19 cellular contexts compared by ENCODE assay signal in genomic region chr3:65497846-65498245, GRCh38.
DNase-seq lines count a peak whose midpoint lies in the region; ATAC-seq and TF ChIP-seq lines count a peak whose summit lies in the region.
"Had no signal": no experiment of that assay in that cellular context is flagged by ENCODE, and none has a peak within 500 bp of the region (broad histone marks: within the 10 kb centered on the region; RNA-seq: fewer than 3 reads in every experiment).

No MANE protein-coding gene starts in this region.

- H3K36me3 ChIP-seq in left lung: no peaks in the 10 kb centered on the region
- H3K36me3 ChIP-seq: brain microvascular endothelial cell had no signal

- in situ Hi-C loops in G401 (cut with HindIII; ENCODE audit: low sequenced_read_pairs): no loop called here

- DNase-seq in G401 (ENCODE audit: low spot score) (peak; percentile 98), NCI-H345 (lab: John Stamatoyannopoulos, UW) (peak; percentile 32), ecto neural progenitor cell (ENCODE audit: low spot score) (peak; percentile 53), pons (ENCODE audit: low spot score) (peak; percentile 37), left lung (no peak)
- no peak for DNase-seq in stimulated activated effector memory CD8-positive, alpha-beta T cell treated with anti-CD3 and anti-CD28 coated beads, Interleukin-12 subunit alpha, Interleukin-12 subunit beta, amount 100 ng/mL, for 72 hours (ENCODE audit: low spot score in 2 of 2)
- DNase-seq: activated CD4-positive, alpha-beta T cell treated with anti-CD3 and anti-CD28 coated beads for 4 hours; activated CD8-positive, alpha-beta memory T cell treated with anti-CD3 and anti-CD28 coated beads, Interleukin-2, amount 50 U/mL, for 48 hours; activated naive CD4-positive, alpha-beta T cell treated with anti-CD3 and anti-CD28 coated beads, Interleukin-2, amount 10 ng/mL, durations not matched to agents 7 days and 5 days; brain microvascular endothelial cell; effector memory CD8-positive, alpha-beta T cell; HFFc6; NCI-H1048; SHP77 treated with DMSO at 0.1 percent for 48 hours; stimulated activated naive B cell treated with anti-CD40 and anti-IgM and Interleukin-4, amounts not matched to agents 10 μg/mL and 1 μg/mL and 100 μg/mL, for 72 hours; T1000 had no signal

- no peaks in the 10 kb centered on the region for H3K4me1 Mint-ChIP-seq in stimulated activated effector memory CD8-positive, alpha-beta T cell treated with anti-CD3 and anti-CD28 coated beads, Interleukin-12 subunit alpha, Interleukin-12 subunit beta, amount 100 ng/mL, for 72 hours
- H3K4me1 Mint-ChIP-seq: activated naive CD4-positive, alpha-beta T cell treated with anti-CD3 and anti-CD28 coated beads, Interleukin-2, amount 10 ng/mL, durations not matched to agents 7 days and 5 days; stimulated activated naive B cell treated with anti-CD40 and anti-IgM and Interleukin-4, amounts not matched to agents 10 μg/mL and 1 μg/mL and 100 μg/mL, for 72 hours had no signal

- TF ChIP-seq CTCF in left lung (IDR thresholded peaks at IDR 0.05): no peak

- H3K9me3 Mint-ChIP-seq in stimulated activated effector memory CD8-positive, alpha-beta T cell treated with anti-CD3 and anti-CD28 coated beads, Interleukin-12 subunit alpha, Interleukin-12 subunit beta, amount 100 ng/mL, for 72 hours: peaks cover 13% of the 10 kb centered on the region
- H3K9me3 Mint-ChIP-seq: HFFc6 had no signal

- ATAC-seq in left lung (no peak), GM18909 (IDR thresholded peaks at IDR 0.05; ENCODE audit: poor library complexity, unreplicated experiment) (no peak)
- ATAC-seq in stimulated activated effector memory CD8-positive, alpha-beta T cell treated with anti-CD3 and anti-CD28 coated beads, Interleukin-12 subunit alpha, Interleukin-12 subunit beta, amount 100 ng/mL, for 72 hours: no peak
- ATAC-seq: effector memory CD8-positive, alpha-beta T cell; stimulated activated naive B cell treated with anti-CD40 and anti-IgM and Interleukin-4, amounts not matched to agents 10 μg/mL and 1 μg/mL and 100 μg/mL, for 72 hours had no signal

- no peak overlapping the region for H3K27ac Mint-ChIP-seq in stimulated activated effector memory CD8-positive, alpha-beta T cell treated with anti-CD3 and anti-CD28 coated beads, Interleukin-12 subunit alpha, Interleukin-12 subunit beta, amount 100 ng/mL, for 72 hours
- H3K27ac Mint-ChIP-seq: activated naive CD4-positive, alpha-beta T cell treated with anti-CD3 and anti-CD28 coated beads, Interleukin-2, amount 10 ng/mL, durations not matched to agents 7 days and 5 days; effector memory CD8-positive, alpha-beta T cell; HFFc6; stimulated activated naive B cell treated with anti-CD40 and anti-IgM and Interleukin-4, amounts not matched to agents 10 μg/mL and 1 μg/mL and 100 μg/mL, for 72 hours had no signal

- H3K27me3 ChIP-seq in left lung: no peaks in the 10 kb centered on the region
- H3K27me3 ChIP-seq: brain microvascular endothelial cell had no signal

- H3K4me3 Mint-ChIP-seq in stimulated activated effector memory CD8-positive, alpha-beta T cell treated with anti-CD3 and anti-CD28 coated beads, Interleukin-12 subunit alpha, Interleukin-12 subunit beta, amount 100 ng/mL, for 72 hours: no peak overlapping the region
- H3K4me3 Mint-ChIP-seq: activated naive CD4-positive, alpha-beta T cell treated with anti-CD3 and anti-CD28 coated beads, Interleukin-2, amount 10 ng/mL, durations not matched to agents 7 days and 5 days; effector memory CD8-positive, alpha-beta T cell; HFFc6; stimulated activated naive B cell treated with anti-CD40 and anti-IgM and Interleukin-4, amounts not matched to agents 10 μg/mL and 1 μg/mL and 100 μg/mL, for 72 hours had no signal

- no peak overlapping the region for H3K27ac ChIP-seq in left lung
- H3K27ac ChIP-seq: brain microvascular endothelial cell, C4-2B had no signal

- H3K4me3 ChIP-seq in left lung: no peak overlapping the region
- H3K4me3 ChIP-seq: skin epidermis had no signal

- H3K4me1 ChIP-seq in left lung: no peaks in the 10 kb centered on the region

- intact Hi-C loops in left lung (cut with DNase I): no loop called here

- no peaks in the 10 kb centered on the region for H3K9me3 ChIP-seq in left lung

- no peaks in the 10 kb centered on the region for H3K36me3 Mint-ChIP-seq in stimulated activated effector memory CD8-positive, alpha-beta T cell treated with anti-CD3 and anti-CD28 coated beads, Interleukin-12 subunit alpha, Interleukin-12 subunit beta, amount 100 ng/mL, for 72 hours
- H3K36me3 Mint-ChIP-seq: activated naive CD4-positive, alpha-beta T cell treated with anti-CD3 and anti-CD28 coated beads, Interleukin-2, amount 10 ng/mL, durations not matched to agents 7 days and 5 days; stimulated activated naive B cell treated with anti-CD40 and anti-IgM and Interleukin-4, amounts not matched to agents 10 μg/mL and 1 μg/mL and 100 μg/mL, for 72 hours had no signal

Comparison
In these comparisons a context has a peak if more than half of its experiments do, and no peak if none do; other contexts are left out.
1. DNase-seq: peak in G401 (single experiment), NCI-H345 (single experiment), ecto neural progenitor cell (single experiment) and pons (single experiment); none in left lung (0 of 2) and stimulated activated effector memory CD8-positive, alpha-beta T cell treated with anti-CD3 and anti-CD28 coated beads, Interleukin-12 subunit alpha, Interleukin-12 subunit beta, amount 100 ng/mL, for 72 hours (0 of 2).